Comparison of ENCODE assay signal across 8 cellular contexts in genomic region chr7:22173884-22174573, GRCh38.
DNase-seq lines count a peak whose midpoint lies in the region; ATAC-seq lines count a peak whose summit lies in the region.

No MANE protein-coding gene starts in this region.

- no peak overlapping the region for H3K4me3 ChIP-seq in BLaER1 treated with 17β-estradiol and CSF1 and Interleukin-3, amounts not matched to agents 10 nM and 100 nM

- peaks cover 0 to 43% (median 23%) of the 10 kb centered on the region in 11 experiments; a peak in 14 of 22 replicates for H3K36me3 ChIP-seq in BLaER1 treated with 17β-estradiol and CSF1 and Interleukin-3, amounts not matched to agents 10 nM and 100 nM

- peaks cover 7% of the 10 kb centered on the region for H3K36me3 Mint-ChIP-seq in T-helper 1 cell treated with Interleukin-12 subunit alpha and Interleukin-12 subunit beta and Interleukin-4 antibody, amounts not matched to agents 30 μg/mL and 1 μg/mL, for 36 hours (ENCODE audit: low read depth)

- no peaks in the 10 kb centered on the region for H3K9me3 Mint-ChIP-seq in T-helper 1 cell treated with Interleukin-12 subunit alpha and Interleukin-12 subunit beta and Interleukin-4 antibody, amounts not matched to agents 30 μg/mL and 1 μg/mL, for 36 hours

- H3K4me1 Mint-ChIP-seq in T-helper 1 cell treated with Interleukin-12 subunit alpha and Interleukin-12 subunit beta and Interleukin-4 antibody, amounts not matched to agents 30 μg/mL and 1 μg/mL, for 36 hours (ENCODE audit: low read depth) = peaks cover 18% of the 10 kb centered on the region

- H3K4me1 ChIP-seq in BLaER1 treated with 17β-estradiol and CSF1 and Interleukin-3, amounts not matched to agents 10 nM and 100 nM = peaks cover 17 to 23% (median 21%) of the 10 kb centered on the region in 10 experiments

- peak overlapping the region; percentile 85 for H3K27ac Mint-ChIP-seq in T-helper 1 cell treated with Interleukin-12 subunit alpha and Interleukin-12 subunit beta and Interleukin-4 antibody, amounts not matched to agents 30 μg/mL and 1 μg/mL, for 36 hours

- H3K9me3 ChIP-seq in BLaER1 treated with 17β-estradiol and CSF1 and Interleukin-3, amounts not matched to agents 10 nM and 100 nM (replicated peaks in 1 of 11) = peaks cover 0 to 28% (median 16%) of the 10 kb centered on the region in 11 experiments; a peak in 12 of 22 replicates

- peak; percentile 34 for DNase-seq in stimulated activated CD8-positive, alpha-beta memory T cell treated with anti-CD3 and anti-CD28 coated beads, Interleukin-4, amount 100 ng/mL, for 48 hours
- DNase-seq in AG08395 (ENCODE audit: low spot score) (no peak), hypothalamus (lab: John Stamatoyannopoulos, UW) (no peak), DMS153 treated with DMSO at 0.1 percent for 48 hours (lab: John Stamatoyannopoulos, UW; ENCODE audit: unreplicated experiment) (no peak)

- H3K4me2 ChIP-seq in BLaER1 treated with 17β-estradiol and CSF1 and Interleukin-3, amounts not matched to agents 10 nM and 100 nM = peak overlapping the region; percentile 26 to 76 (median 58)

- H4K20me1 ChIP-seq in BLaER1 treated with 17β-estradiol and CSF1 and Interleukin-3, amounts not matched to agents 10 nM and 100 nM = no peaks in the 10 kb centered on the region

- peak overlapping the region in 6 of 11 experiments; percentile 0 to 62 (median 42); a peak in 8 of 22 replicates for H3K9ac ChIP-seq in BLaER1 treated with 17β-estradiol and CSF1 and Interleukin-3, amounts not matched to agents 10 nM and 100 nM

- H3K27me3 Mint-ChIP-seq in T-helper 1 cell treated with Interleukin-12 subunit alpha and Interleukin-12 subunit beta and Interleukin-4 antibody, amounts not matched to agents 30 μg/mL and 1 μg/mL, for 36 hours (ENCODE audit: low read depth) = peaks cover 7% of the 10 kb centered on the region

- ATAC-seq in GM18870 (IDR thresholded peaks at IDR 0.05; ENCODE audit: unreplicated experiment) = peak; percentile 75
- peak; percentile 98 for ATAC-seq in HG03060 (IDR thresholded peaks at IDR 0.05; ENCODE audit: low read depth, unreplicated experiment)

- no peaks in the 10 kb centered on the region for H3K27me3 ChIP-seq in BLaER1 treated with 17β-estradiol and CSF1 and Interleukin-3, amounts not matched to agents 10 nM and 100 nM

- H3K27ac ChIP-seq in BLaER1 treated with 17β-estradiol and CSF1 and Interleukin-3, amounts not matched to agents 10 nM and 100 nM = peak overlapping the region in 10 of 11 experiments; percentile 12 to 84 (median 70); a peak in 18 of 22 replicates

- peak overlapping the region; percentile 75 for H3K4me3 Mint-ChIP-seq in T-helper 1 cell treated with Interleukin-12 subunit alpha and Interleukin-12 subunit beta and Interleukin-4 antibody, amounts not matched to agents 30 μg/mL and 1 μg/mL, for 36 hours
